3 cellular contexts compared by ENCODE assay signal in the genomic region with DNA sequence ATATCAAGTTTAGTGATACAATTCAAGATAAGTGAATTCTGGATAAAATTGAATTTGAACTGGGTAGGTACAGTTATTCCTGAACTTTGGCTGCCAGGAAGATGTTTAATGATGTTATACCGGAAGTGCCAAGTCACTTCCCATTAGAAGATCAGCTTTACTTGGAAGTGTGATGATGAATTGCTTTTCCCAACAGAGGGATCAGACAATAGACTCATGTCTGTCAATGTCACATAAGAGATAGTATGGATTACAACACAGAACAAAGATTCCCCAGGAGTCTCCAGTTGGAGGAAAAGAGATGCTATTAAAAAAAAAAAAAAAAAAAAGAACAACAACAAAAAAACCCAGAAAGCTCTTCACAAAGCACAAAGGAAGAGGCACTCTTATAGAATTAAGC.
"Had no signal": no experiment of that assay in that cellular context is flagged by ENCODE, and none has a peak within 500 bp of the region (broad histone marks: within the 10 kb centered on the region; RNA-seq: fewer than 3 reads in every experiment).

No MANE protein-coding gene starts in this region.

- H3K4me3 ChIP-seq: GM12878 had no signal

- DNase-seq: GDM1, GF-D8 had no signal
